Comparison of ENCODE assay signal across 10 cellular contexts in the genomic region with DNA sequence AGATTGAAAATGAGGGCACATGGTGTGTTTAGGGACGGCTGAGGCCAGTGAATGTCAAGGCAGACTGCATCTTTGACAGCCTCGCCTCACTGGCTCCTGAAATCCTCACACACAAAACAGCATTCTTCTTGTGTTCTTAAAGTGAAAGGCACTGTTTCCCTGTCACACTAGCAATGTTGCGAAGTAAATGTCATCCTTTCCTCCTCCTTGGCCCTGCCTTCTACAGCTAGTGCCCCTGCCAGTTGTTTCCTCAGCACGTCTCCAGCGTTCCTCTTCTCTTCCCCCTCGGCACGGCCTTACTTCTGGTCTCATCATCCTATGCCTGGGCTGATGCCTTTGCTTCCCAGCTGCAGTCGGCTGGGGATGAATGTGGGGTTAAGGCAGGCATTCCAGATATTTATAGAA.
A peak's percentile ranks its signal among the peaks of the same experiment; 100 is the strongest.
DNase-seq lines count a peak whose midpoint lies in the region; ATAC-seq and TF ChIP-seq lines count a peak whose summit lies in the region.
"Had no signal": no experiment of that assay in that cellular context is flagged by ENCODE, and none has a peak within 500 bp of the region (broad histone marks: within the 10 kb centered on the region; RNA-seq: fewer than 3 reads in every experiment).

No MANE protein-coding gene starts in this region.

- 56 to 57% methylated on average over 8 of the region's 8 CpGs for WGBS in esophagus, 2 donors
- 20 to 21% methylated on average over 8 of the region's 8 CpGs for WGBS in thyroid gland, 2 donors

- intact Hi-C loops in thyroid gland (cut with DNase I) = no loop called here

- no peak for TF ChIP-seq CTCF in thyroid gland (IDR thresholded peaks at IDR 0.05)

- H3K4me3 ChIP-seq in esophagus (ENCODE audit: low read depth in 1 of 2, low read length in 2 of 2) (no peak overlapping the region), muscle layer of duodenum (ENCODE audit: low read depth in 1 of 2, low read length in 2 of 2) (peak overlapping the region; percentile 17 to 41), thyroid gland (replicated peaks in 1 of 3) (no peak overlapping the region)

- H3K36me3 ChIP-seq in esophagus (ENCODE audit: control insufficient read depth in 2 of 2, insufficient read depth in 2 of 2, low read length in 1 of 2) (no peaks in the 10 kb centered on the region), muscle layer of duodenum (ENCODE audit: control insufficient read depth in 1 of 2, insufficient read depth in 2 of 2, low read length in 2 of 2) (no peaks in the 10 kb centered on the region), thyroid gland (no peaks in the 10 kb centered on the region)

- TF ChIP-seq POLR2A in thyroid gland (IDR thresholded peaks at IDR 0.05) = peak in 1 of 2 donors; percentile 23

- DNase-seq in NAMALWA (ENCODE audit: low spot score) (peak; percentile 31), thyroid gland (peak; percentile 79 to 83), iPS-NIHi7 (ENCODE audit: extremely low spot score) (no peak), KG1 (lab: John Stamatoyannopoulos, UW) (no peak), NCI-H2107 treated with DMSO at 0.1 percent for 48 hours (lab: John Stamatoyannopoulos, UW; ENCODE audit: unreplicated experiment) (no peak)
- DNase-seq: amniotic stem cell, GOT3 had no signal

- peak overlapping the region; percentile 59 to 62 for H3K27ac ChIP-seq in esophagus (ENCODE audit: low read depth in 2 of 2, low read length in 1 of 2)
- peak overlapping the region; percentile 84 for H3K27ac ChIP-seq in muscle layer of duodenum (ENCODE audit: low read length)
- H3K27ac ChIP-seq in thyroid gland = peak overlapping the region; percentile 54 to 96 (median 90)

- H3K4me1 ChIP-seq in esophagus (ENCODE audit: control insufficient read depth in 2 of 2, insufficient read depth in 2 of 2, low read length in 1 of 2) (peaks cover 0 to 5% of the 10 kb centered on the region in 2 donors), muscle layer of duodenum (ENCODE audit: control insufficient read depth in 1 of 2, insufficient read depth in 2 of 2, low read length in 2 of 2) (peaks cover 20 to 34% of the 10 kb centered on the region in 2 donors), thyroid gland (peaks cover 47 to 64% of the 10 kb centered on the region in 2 donors)

- H3K27me3 ChIP-seq in esophagus (ENCODE audit: control insufficient read depth in 1 of 2, insufficient read depth in 2 of 2, low read length in 2 of 2) (no peaks in the 10 kb centered on the region), muscle layer of duodenum (ENCODE audit: low read depth, low read length) (no peaks in the 10 kb centered on the region), thyroid gland (no peaks in the 10 kb centered on the region)

- no peaks in the 10 kb centered on the region for H3K9me3 ChIP-seq in esophagus (ENCODE audit: control insufficient read depth in 2 of 2, insufficient read depth in 1 of 2, low read depth in 1 of 2, low read length in 1 of 2)
- H3K9me3 ChIP-seq in muscle layer of duodenum (ENCODE audit: control insufficient read depth in 1 of 2, low read length in 2 of 2) = no peaks in the 10 kb centered on the region
- no peaks in the 10 kb centered on the region for H3K9me3 ChIP-seq in thyroid gland

- no peak for ATAC-seq in GM19452 (IDR thresholded peaks at IDR 0.05; ENCODE audit: unreplicated experiment)

Comparison
In these comparisons a context has a peak if more than half of its experiments do, and no peak if none do; other contexts are left out.
1. DNase-seq: peak in NAMALWA (single experiment) and thyroid gland (2 of 2); none in iPS-NIHi7 (single experiment), KG1 (single experiment) and NCI-H2107 treated with DMSO at 0.1 percent for 48 hours (single experiment).
2. H3K4me3 ChIP-seq: peak in muscle layer of duodenum (2 of 2); none in esophagus (0 of 2) and thyroid gland (0 of 3).
3. Peak in every context shown above with its lines, with median percentiles within 50 percentile points of each other: H3K27ac ChIP-seq.